Comparison of ENCODE assay signal across 17 cellular contexts in the genomic region with DNA sequence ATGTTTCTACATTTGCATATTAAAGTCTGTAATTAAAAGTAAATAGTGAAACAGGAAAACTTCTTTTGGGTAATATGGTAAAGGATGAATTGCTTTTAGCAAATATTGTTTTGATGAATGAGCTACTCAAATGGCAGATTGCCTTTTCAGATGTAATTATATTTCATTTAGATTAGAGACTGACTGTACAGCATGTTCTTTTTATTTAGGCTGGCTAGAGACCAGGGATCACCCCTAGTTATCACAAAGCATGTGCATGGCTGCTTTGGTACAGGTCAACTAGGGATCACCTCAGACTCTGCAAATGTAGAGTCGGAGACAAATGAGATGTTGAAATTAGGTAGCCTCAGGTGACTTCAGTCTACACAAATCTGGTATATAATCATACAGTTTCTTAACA.
A peak's percentile ranks its signal among the peaks of the same experiment; 100 is the strongest.
DNase-seq lines count a peak whose midpoint lies in the region; ATAC-seq and TF ChIP-seq lines count a peak whose summit lies in the region.
"Had no signal": no experiment of that assay in that cellular context is flagged by ENCODE, and none has a peak within 500 bp of the region (broad histone marks: within the 10 kb centered on the region; RNA-seq: fewer than 3 reads in every experiment).

No MANE protein-coding gene starts in this region.

- intact Hi-C loops in heart right ventricle (cut with DNase I) = loop anchor here in 4 of 10 donors (5.0 to 10.0 kb wide), 2 partner anchors 115 to 212 kb away; no protein-coding TSS in a partner anchor
- intact Hi-C loops in sigmoid colon (cut with DNase I) = no loop called here

- peaks cover 0 to 18% (median 5%) of the 10 kb centered on the region in 9 donors for H3K4me1 ChIP-seq in heart right ventricle
- no peaks in the 10 kb centered on the region for H3K4me1 ChIP-seq in right atrium auricular region
- peaks cover 0 to 2% of the 10 kb centered on the region in 2 experiments; a peak in 1 of 4 replicates for H3K4me1 ChIP-seq in SK-N-SH (ENCODE audit: control insufficient read depth in 1 of 2, insufficient read depth in 2 of 2, low read depth in 1 of 2, low read length in 1 of 2)
- no peaks in the 10 kb centered on the region for H3K4me1 ChIP-seq in sigmoid colon

- H3K27me3 Mint-ChIP-seq in endothelial cell (ENCODE audit: unreplicated experiment) = peaks cover 4% of the 10 kb centered on the region
- H3K27me3 Mint-ChIP-seq: CD4-positive, CD25-positive, alpha-beta regulatory T cell; CD8-positive, alpha-beta memory T cell had no signal

- 61 to 74% methylated on average over 1 of the region's 1 CpG for WGBS in heart right ventricle, 2 donors
- 20% methylated on average over 1 of the region's 1 CpG for WGBS in SK-N-SH (ENCODE audit: low lambda C conversion rate)
- WGBS in sigmoid colon, 2 donors = 89 to 96% methylated on average over 1 of the region's 1 CpG

- H3K4me3 ChIP-seq in heart right ventricle (no peak overlapping the region), right atrium auricular region (no peak overlapping the region), SK-N-SH (ENCODE audit: low read depth in 2 of 2, low read length in 1 of 2) (no peak overlapping the region), sigmoid colon (no peak overlapping the region)
- H3K4me3 ChIP-seq: GM23338 had no signal

- ATAC-seq in heart right ventricle (peak in 6 of 8 donors; percentile 33 to 88 (median 52)), HG03039 (IDR thresholded peaks at IDR 0.05; ENCODE audit: unreplicated experiment) (no peak)
- ATAC-seq: GM23338 had no signal

- peaks cover 16% of the 10 kb centered on the region for H3K4me1 Mint-ChIP-seq in endothelial cell (ENCODE audit: unreplicated experiment)
- H3K4me1 Mint-ChIP-seq: CD8-positive, alpha-beta memory T cell; GM23338 had no signal

- no peak overlapping the region for H3K4me3 Mint-ChIP-seq in endothelial cell (ENCODE audit: unreplicated experiment)
- H3K4me3 Mint-ChIP-seq: CD4-positive, CD25-positive, alpha-beta regulatory T cell; CD8-positive, alpha-beta memory T cell; GM23338 had no signal

- no peaks in the 10 kb centered on the region for H4K20me1 ChIP-seq in SK-N-SH (ENCODE audit: insufficient read depth)

- CTCF ChIA-PET in SK-N-SH (lab: Yijun Ruan, JAX) = interaction anchor here (1.3 kb wide), 1 partner anchor 12 kb away, joined by 3 read pairs; no protein-coding TSS in a partner anchor

- H3K9ac ChIP-seq in SK-N-SH = no peak overlapping the region

- no peak for TF ChIP-seq RAD21 in SK-N-SH (IDR thresholded peaks at IDR 0.05; ENCODE audit: low read length)

- no peak overlapping the region for H2AFZ ChIP-seq in SK-N-SH (ENCODE audit: low read depth)
- H2AFZ ChIP-seq: GM23338 had no signal

- no peaks in the 10 kb centered on the region for H3F3A ChIP-seq in SK-N-SH (replicated peaks; ENCODE audit: insufficient read depth)

- TF ChIP-seq POLR2A in sigmoid colon (IDR thresholded peaks at IDR 0.05) = no peak

- DNase-seq in heart right ventricle = no peak
- DNase-seq in right atrium auricular region (ENCODE audit: low spot score) = no peak
- DNase-seq in SK-N-SH = peak; percentile 45
- DNase-seq in endothelial cell (ENCODE audit: low spot score) = no peak
- DNase-seq in NCI-H748 treated with DMSO at 0.1 percent for 48 hours (lab: John Stamatoyannopoulos, UW) = no peak
- no peak for DNase-seq in sigmoid colon
- DNase-seq: ACHN; BE2C; CD4-positive, CD25-positive, alpha-beta regulatory T cell; CD8-positive, alpha-beta memory T cell; DMS153; DMS79; GF-D8; HCEC 1CT had no signal

- H3K36me3 Mint-ChIP-seq in endothelial cell (ENCODE audit: low read depth, unreplicated experiment) = no peaks in the 10 kb centered on the region
- H3K36me3 Mint-ChIP-seq: CD4-positive, CD25-positive, alpha-beta regulatory T cell; CD8-positive, alpha-beta memory T cell had no signal

- H3K27ac ChIP-seq in heart right ventricle (peak overlapping the region in 6 of 10 donors; percentile 28 to 54 (median 40)), right atrium auricular region (no peak overlapping the region), SK-N-SH (ENCODE audit: low read depth in 2 of 2, low read length in 1 of 2) (no peak overlapping the region), sigmoid colon (no peak overlapping the region)
- H3K27ac ChIP-seq: HL-60 had no signal

- H3K9me3 ChIP-seq in heart right ventricle (peaks cover 0 to 18% (median 7%) of the 10 kb centered on the region in 11 donors), right atrium auricular region (peaks cover 0 to 14% of the 10 kb centered on the region in 2 donors), SK-N-SH (no peaks in the 10 kb centered on the region), sigmoid colon (peaks cover 0 to 4% (median 0%) of the 10 kb centered on the region in 4 donors)
- H3K9me3 ChIP-seq: BE2C had no signal

- H3K79me2 ChIP-seq in SK-N-SH (ENCODE audit: insufficient read depth) = no peaks in the 10 kb centered on the region

- POLR2A ChIA-PET in SK-N-SH (lab: Yijun Ruan, JAX) = no interaction called here

- TF ChIP-seq CTCF in heart right ventricle (IDR thresholded peaks at IDR 0.05) (no peak), right atrium auricular region (IDR thresholded peaks at IDR 0.05) (no peak), SK-N-SH (IDR thresholded peaks at IDR 0.05) (no peak), endothelial cell (IDR thresholded peaks at IDR 0.05; ENCODE audit: unreplicated experiment) (no peak), sigmoid colon (IDR thresholded peaks at IDR 0.05) (no peak)

- H3K36me3 ChIP-seq in heart right ventricle = no peaks in the 10 kb centered on the region
- no peaks in the 10 kb centered on the region for H3K36me3 ChIP-seq in right atrium auricular region
- H3K36me3 ChIP-seq in SK-N-SH (replicated peaks in 1 of 2; ENCODE audit: control insufficient read depth in 1 of 2, insufficient read depth in 2 of 2, low read length in 1 of 2) = no peaks in the 10 kb centered on the region
- no peaks in the 10 kb centered on the region for H3K36me3 ChIP-seq in sigmoid colon
- H3K36me3 ChIP-seq: BE2C had no signal

- H3K4me2 ChIP-seq in SK-N-SH = no peak overlapping the region
- H3K4me2 ChIP-seq: GM23338 had no signal

- peak overlapping the region; percentile 97 for H3K27ac Mint-ChIP-seq in endothelial cell (ENCODE audit: unreplicated experiment)
- H3K27ac Mint-ChIP-seq: CD4-positive, CD25-positive, alpha-beta regulatory T cell; CD8-positive, alpha-beta memory T cell; GM23338 had no signal

- H3K9me3 Mint-ChIP-seq in endothelial cell (ENCODE audit: unreplicated experiment) = no peaks in the 10 kb centered on the region

- TF ChIP-seq EP300 in SK-N-SH (IDR thresholded peaks at IDR 0.05; ENCODE audit: borderline replicate concordance in 1 of 2, low read depth in 1 of 2, low read length in 1 of 2) (peak in 1 of 2 experiments; percentile 29; a peak in 1 of 4 replicates), sigmoid colon (IDR thresholded peaks at IDR 0.05) (no peak)

- no peaks in the 10 kb centered on the region for H3K27me3 ChIP-seq in heart right ventricle
- H3K27me3 ChIP-seq in right atrium auricular region = no peaks in the 10 kb centered on the region
- no peaks in the 10 kb centered on the region for H3K27me3 ChIP-seq in SK-N-SH (ENCODE audit: insufficient read depth)
- no peaks in the 10 kb centered on the region for H3K27me3 ChIP-seq in sigmoid colon
- H3K27me3 ChIP-seq: BE2C had no signal

- H3K9me2 ChIP-seq in SK-N-SH = no peaks in the 10 kb centered on the region

TF ChIP-seq in SK-N-SH, 30 proteins besides CTCF, POLR2A, EP300 and RAD21 (continues in another document):
- TF ChIP-seq MXI1 (IDR thresholded peaks at IDR 0.05; ENCODE audit: low read depth, low read length) (no peak), FOSL2 (IDR thresholded peaks at IDR 0.05; ENCODE audit: borderline replicate concordance, low read depth) (no peak), SMC3 (IDR thresholded peaks at IDR 0.05; ENCODE audit: low read depth, low read length) (no peak), TAF1 (IDR thresholded peaks at IDR 0.05; ENCODE audit: borderline replicate concordance, low read depth, low read length) (no peak), CHD2 (IDR thresholded peaks at IDR 0.05; ENCODE audit: low read length, partially characterized antibody) (peak; percentile 27), TEAD4 (IDR thresholded peaks at IDR 0.05; ENCODE audit: borderline replicate concordance, insufficient read depth) (no peak), RFX5 (IDR thresholded peaks at IDR 0.05; ENCODE audit: low read length) (no peak), MEF2A (IDR thresholded peaks at IDR 0.05; ENCODE audit: borderline replicate concordance, low read depth) (no peak), GATA2 (CRISPR knock-in tag; IDR thresholded peaks at IDR 0.05) (peak; percentile 49)
- TF ChIP-seq, protein P1, sequence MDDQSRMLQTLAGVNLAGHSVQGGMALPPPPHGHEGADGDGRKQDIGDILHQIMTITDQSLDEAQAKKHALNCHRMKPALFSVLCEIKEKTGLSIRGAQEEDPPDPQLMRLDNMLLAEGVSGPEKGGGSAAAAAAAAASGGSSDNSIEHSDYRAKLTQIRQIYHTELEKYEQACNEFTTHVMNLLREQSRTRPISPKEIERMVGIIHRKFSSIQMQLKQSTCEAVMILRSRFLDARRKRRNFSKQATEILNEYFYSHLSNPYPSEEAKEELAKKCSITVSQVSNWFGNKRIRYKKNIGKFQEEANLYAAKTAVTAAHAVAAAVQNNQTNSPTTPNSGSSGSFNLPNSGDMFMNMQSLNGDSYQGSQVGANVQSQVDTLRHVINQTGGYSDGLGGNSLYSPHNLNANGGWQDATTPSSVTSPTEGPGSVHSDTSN (IDR thresholded peaks at IDR 0.05) = no peak

Comparison
In these comparisons a context has a peak if more than half of its experiments do, and no peak if none do; other contexts are left out.
1. H3K27ac ChIP-seq: peak in heart right ventricle (6 of 10); none in right atrium auricular region (0 of 2), SK-N-SH (0 of 2) and sigmoid colon (0 of 4).